In genomic region chr17:47888293-47888692, GRCh38 we compare ENCODE assay signal across 27 cellular contexts. TPM values are rescaled to one million over a fixed set of nuclear protein-coding genes. Genes with fewer than 3 reads are reported as not detected.
DNase-seq lines count a peak whose midpoint lies in the region; ATAC-seq, FAIRE-seq and TF ChIP-seq lines count a peak whose summit lies in the region.
"Had no signal": no experiment of that assay in that cellular context is flagged by ENCODE, and none has a peak within 500 bp of the region (broad histone marks: within the 10 kb centered on the region; RNA-seq: fewer than 3 reads in every experiment).

No MANE protein-coding gene starts in this region.

- no peak for TF ChIP-seq POLR2A in A549 (IDR thresholded peaks at IDR 0.05; ENCODE audit: low read length)
- no peak for TF ChIP-seq POLR2A in K562 (conservative IDR thresholded peaks at IDR 0.05)
- TF ChIP-seq POLR2A in GM18505 (IDR thresholded peaks at IDR 0.05; ENCODE audit: borderline replicate concordance, extremely low read depth, insufficient read depth, insufficient read length) = no peak

- intact Hi-C loops in K562 (cut with micrococcal nuclease) = no loop called here

- H4K8ac ChIP-seq in trophoblast cell (ENCODE audit: low read depth, low read length) = no peak overlapping the region

- no peak overlapping the region for H2BK5ac ChIP-seq in trophoblast cell (ENCODE audit: low read depth, low read length, poor library complexity)

- no peak overlapping the region for H2BK120ac ChIP-seq in trophoblast cell (ENCODE audit: insufficient read depth, low read length, poor library complexity)

- FAIRE-seq in A549 (lab: Jason Lieb, UNC) (no peak), K562 (lab: Jason Lieb, UNC) (peak; percentile 72)
- FAIRE-seq: D721Med, GM18507 had no signal

- H3K4me1 ChIP-seq in A549 = peaks cover 13% of the 10 kb centered on the region; the same call in 2 of the 3 replicates
- peaks cover 15 to 21% of the 10 kb centered on the region in 2 experiments; a peak in 4 of 5 replicates for H3K4me1 ChIP-seq in K562 (replicated peaks in 1 of 2; ENCODE audit: control insufficient read depth in 2 of 2, insufficient read depth in 2 of 2, low read length in 2 of 2)
- H3K4me1 ChIP-seq in trophoblast cell (ENCODE audit: control insufficient read depth in 1 of 2, insufficient read depth in 2 of 2, low read length in 2 of 2) = peaks cover 23% of the 10 kb centered on the region in 2 experiments

- DNase-seq in A549 (ENCODE audit: low read depth in 1 of 2, low spot score in 1 of 2) (no peak), EH (ENCODE audit: low read depth) (peak; percentile 29), K562 (ENCODE audit: extremely low read depth in 1 of 4, low spot score in 3 of 4) (no peak), trophoblast cell (peak in 1 of 2 donors; percentile 19), NCI-H1105 (lab: John Stamatoyannopoulos, UW) (no peak), NCI-H2081 treated with DMSO at 0.1 percent for 48 hours (lab: John Stamatoyannopoulos, UW) (no peak)
- DNase-seq: CD4-positive, alpha-beta T cell; GM23248; H7; HFFc6; KG1; MM.1S; NCI-H1694; NCI-H2029 treated with DMSO at 0.1 percent for 48 hours; NCI-H2171 treated with DMSO at 0.1 percent for 48 hours; NCI-H446; NCI-H524 treated with DMSO at 0.1 percent for 48 hours; NCI-H82; SHP77; T-cell had no signal

- TF ChIP-seq CTCF in A549 (IDR thresholded peaks at IDR 0.05) (no peak), K562 (IDR thresholded peaks at IDR 0.05 in 2 of 3, conservative IDR thresholded peaks at IDR 0.05 in 1 of 3; ENCODE audit: insufficient read depth in 2 of 3, low read depth in 1 of 3, low read length in 3 of 3) (no peak)

- no peak for TF ChIP-seq RAD21 in A549 (conservative IDR thresholded peaks at IDR 0.05 in 1 of 2, IDR thresholded peaks at IDR 0.05 in 1 of 2)
- no peak for TF ChIP-seq RAD21 in K562 (CRISPR knock-in tag; conservative IDR thresholded peaks at IDR 0.05 in 1 of 2, IDR thresholded peaks at IDR 0.05 in 1 of 2)

- no peak overlapping the region for H3K4ac ChIP-seq in trophoblast cell (ENCODE audit: low read depth, low read length)

- no peaks in the 10 kb centered on the region; a peak in 1 of 5 replicates for H3K27me3 ChIP-seq in K562 (ENCODE audit: control insufficient read depth in 2 of 2, insufficient read depth in 2 of 2, low read length in 2 of 2)
- no peaks in the 10 kb centered on the region for H3K27me3 ChIP-seq in trophoblast cell (ENCODE audit: insufficient read depth, low read length)
- H3K27me3 ChIP-seq: BLaER1 treated with 17β-estradiol and CSF1 and Interleukin-3, amounts not matched to agents 10 nM and 100 nM had no signal

- no peaks in the 10 kb centered on the region for H3K79me2 ChIP-seq in K562 (ENCODE audit: control insufficient read depth, insufficient read depth, low read length)
- H3K79me2 ChIP-seq in trophoblast cell (ENCODE audit: control insufficient read depth, insufficient read depth, low read length, poor library complexity) = peaks cover 7% of the 10 kb centered on the region

- no peak overlapping the region for H4K91ac ChIP-seq in trophoblast cell (ENCODE audit: low read depth, low read length)

- H2BK12ac ChIP-seq in trophoblast cell (ENCODE audit: low read length) = no peak overlapping the region

- no peak for ATAC-seq in A549
- ATAC-seq in K562 = no peak
- ATAC-seq in GM18505 (IDR thresholded peaks at IDR 0.05; ENCODE audit: unreplicated experiment) = no peak
- ATAC-seq: Panc1, T-cell had no signal

- H3K14ac ChIP-seq in trophoblast cell (ENCODE audit: low read length) = no peak overlapping the region

- no TSS peak for BruUV-seq in K562 (replicated peaks; lab: Mats Ljungman, UMichigan)

- H4K20me1 ChIP-seq in K562 (replicated peaks; ENCODE audit: control insufficient read depth, insufficient read depth, low read length) = no peaks in the 10 kb centered on the region
- H4K20me1 ChIP-seq: BLaER1 treated with 17β-estradiol and CSF1 and Interleukin-3, amounts not matched to agents 10 nM and 100 nM had no signal

- H3K4me3 ChIP-seq in A549 (no peak overlapping the region), K562 (no peak overlapping the region), trophoblast cell (ENCODE audit: low read depth, low read length) (no peak overlapping the region)
- H3K4me3 ChIP-seq: BLaER1 treated with 17β-estradiol and CSF1 and Interleukin-3, amounts not matched to agents 10 nM and 100 nM; GM23248 had no signal

- in situ Hi-C loops in K562 (cut with MboI) = no loop called here

- H3K9ac ChIP-seq in K562 (ENCODE audit: insufficient read depth in 1 of 2, low read depth in 2 of 2, low read length in 2 of 2) (0 out of 4 replicates have a peak overlapping the region, but pooled peaks of 1 of the 2 experiments have one; percentile 61), trophoblast cell (ENCODE audit: low read length) (no peak overlapping the region)
- H3K9ac ChIP-seq: BLaER1 treated with 17β-estradiol and CSF1 and Interleukin-3, amounts not matched to agents 10 nM and 100 nM; GM23248 had no signal

- H3K18ac ChIP-seq in trophoblast cell (ENCODE audit: low read length) = no peak overlapping the region

- peaks cover 20% of the 10 kb centered on the region for H3K79me1 ChIP-seq in trophoblast cell (ENCODE audit: low read length)

- H3K36me3 ChIP-seq in K562 (ENCODE audit: control insufficient read depth, insufficient read depth, low read length) (no peaks in the 10 kb centered on the region), trophoblast cell (ENCODE audit: control insufficient read depth in 1 of 2, insufficient read depth in 2 of 2, low read length in 2 of 2) (no peaks in the 10 kb centered on the region)
- H3K36me3 ChIP-seq: BLaER1 treated with 17β-estradiol and CSF1 and Interleukin-3, amounts not matched to agents 10 nM and 100 nM had no signal

- H3K27ac ChIP-seq in A549 (no peak overlapping the region), K562 (ENCODE audit: extremely low read depth, low read depth, low read length) (no peak overlapping the region), trophoblast cell (ENCODE audit: low read depth, low read length) (peak overlapping the region; percentile 14)
- H3K27ac ChIP-seq: BLaER1 treated with 17β-estradiol and CSF1 and Interleukin-3, amounts not matched to agents 10 nM and 100 nM; GM23248; RWPE1 had no signal

- POLR2A ChIA-PET in A549 (lab: Yijun Ruan, JAX) = interaction anchor here (1.9 kb wide), 1 partner anchor 57 kb away, joined by 9 read pairs; the partner anchor contains the start of genes LRRC46 and MRPL10
- POLR2A ChIA-PET in K562 (lab: Yijun Ruan, JAX) = interaction anchor here (0.6 to 1.0 kb wide), 3 partner anchors 9 to 32 kb away, joined by 3 to 4 read pairs (median 3); no protein-coding TSS in a partner anchor

- WGBS in A549 (ENCODE audit: missing lambda C conversion rate) = 70% methylated on average over 6 of the region's 6 CpGs
- 48% methylated on average over 6 of the region's 6 CpGs for WGBS in K562 (ENCODE audit: insufficient coverage, low coverage, missing lambda C conversion rate)
- WGBS in trophoblast cell (ENCODE audit: extremely low coverage, insufficient coverage, insufficient read length) = no CpG with 5 or more reads among the region's 6 CpGs

- no peak overlapping the region for H2AK5ac ChIP-seq in trophoblast cell (ENCODE audit: low read length)

- H3K9me1 ChIP-seq in K562 (ENCODE audit: control insufficient read depth, insufficient read depth, low read length) = no peaks in the 10 kb centered on the region

- TF ChIP-seq EP300 in A549 (IDR thresholded peaks at IDR 0.05) (no peak), K562 (IDR thresholded peaks at IDR 0.05; ENCODE audit: low read length) (no peak)

- no peaks in the 10 kb centered on the region for H3K9me3 ChIP-seq in A549
- H3K9me3 ChIP-seq in K562 (replicated peaks; ENCODE audit: control insufficient read depth, insufficient read depth, low read depth, low read length) = no peaks in the 10 kb centered on the region
- no peaks in the 10 kb centered on the region for H3K9me3 ChIP-seq in trophoblast cell (ENCODE audit: insufficient read depth, low read depth, low read length)
- H3K9me3 ChIP-seq: BLaER1 treated with 17β-estradiol and CSF1 and Interleukin-3, amounts not matched to agents 10 nM and 100 nM had no signal

- CTCF ChIA-PET in A549 (lab: Yijun Ruan, JAX) (interaction anchor here (1.0 to 18.8 kb wide), 7 partner anchors 11 to 189 kb away, joined by 3 to 1860 read pairs (median 87); partner anchors contain the start of genes CDK5RAP3, LRRC46, MRPL10 and SCRN2), K562 (lab: Yijun Ruan, JAX; ENCODE audit: low intra/inter-chr PET ratio) (interaction anchor here (1.4 to 6.1 kb wide), 2 partner anchors 10 to 45 kb away, joined by 3 to 171 read pairs; partner anchors contain the start of gene SCRN2)

- H3K4me2 ChIP-seq in A549 (no peak overlapping the region), K562 (ENCODE audit: insufficient read depth, low read length) (no peak overlapping the region), trophoblast cell (ENCODE audit: low read length) (no peak overlapping the region)

- no peak overlapping the region for H4K12ac ChIP-seq in trophoblast cell (ENCODE audit: low read depth, low read length)

- no peak overlapping the region for H3K23ac ChIP-seq in trophoblast cell (ENCODE audit: low read length)

- no peak overlapping the region; the same call in 1 of the 2 replicates for H2AFZ ChIP-seq in K562 (ENCODE audit: low read depth, low read length)
- H2AFZ ChIP-seq in trophoblast cell (ENCODE audit: insufficient read depth, low read length, poor library complexity) = no peak overlapping the region
- H2AFZ ChIP-seq: GM23248 had no signal

RNA-seq across cellular contexts. Expression of gene SP2, which starts 7.7 kb away (rescaled TPM):
- polyA plus RNA-seq in A549 (2011; rRNA removed) = 6.2 and 8.0 TPM in 2 replicates
- polyA plus RNA-seq in A549 (2012; cell fraction: cytosol; rRNA removed) = 13.9 and 19.3 TPM in 2 replicates
- 16.8 and 18.2 TPM in 2 replicates for polyA plus RNA-seq in A549 (2012; cell fraction: nucleus; rRNA removed)
- 10.5 to 13.4 TPM (median 11.6 TPM) in 3 replicates for polyA plus RNA-seq in A549 (2017; fragmentation: RNase III; extraction: RNeasy Plus Mini Kit Qiagen cat#74134 plus additional on column Dnase treatment)
- 4.5 and 6.0 TPM in 2 replicates for polyA minus RNA-seq in A549 (2011; rRNA and poly(A)+ RNA removed)
- 7.1 and 12.2 TPM in 2 replicates for total RNA-seq in K562 (2011; cell fraction: chromatin; rRNA removed; ENCODE audit: low replicate concordance)
- total RNA-seq in K562 (2011; cell fraction: nucleolus; rRNA removed) = 3.4 and 3.7 TPM in 2 replicates
- 4.2 and 9.5 TPM in 2 replicates for total RNA-seq in K562 (2011; cell fraction: nucleoplasm; rRNA removed)
- total RNA-seq in K562 (2014; rRNA removed) = 2.1 and 2.8 TPM in 2 replicates
- 1.5 and 2.3 TPM in 2 replicates for total RNA-seq in K562 (2014; rRNA removed; fragmentation: Illumina TruSeq; extraction: Trizol)
- 1.4 and 1.5 TPM in 2 replicates for total RNA-seq in K562 (2015; rRNA removed; fragmentation: Illumina TruSeq; extraction: Trizol)
- 15.9 and 17.4 TPM in 2 replicates for total RNA-seq in K562 (2021)
- 2.3 and 5.0 TPM in 2 replicates for polyA plus RNA-seq in K562 (2011; rRNA removed)
- polyA plus RNA-seq in K562 (2011; cell fraction: cytosol; rRNA removed) = 2.4 and 4.0 TPM in 2 replicates
- polyA plus RNA-seq in K562 (2011; cell fraction: nucleus; rRNA removed) = 7.3 and 11.1 TPM in 2 replicates
- 21.1 and 27.4 TPM in 2 replicates for polyA plus RNA-seq in K562 (2012)
- polyA plus RNA-seq in K562 (2014; fragmentation: Illumina TruSeq; extraction: Trizol) = 19.1 and 22.3 TPM in 2 replicates
- under 1 TPM; 0.77 to 0.88 TPM for polyA plus RNA-seq in K562 (2014; fragmentation: Nextera tagmentation; extraction: Ambion mirVana)
- 6.1 and 6.5 TPM in 2 replicates for polyA plus RNA-seq in K562 (2014; rRNA removed)
- polyA minus RNA-seq in K562 (2011; rRNA and poly(A)+ RNA removed) = 1.8 and 2.7 TPM in 2 replicates
- polyA minus RNA-seq in K562 (2011; cell fraction: cytosol; rRNA and poly(A)+ RNA removed) = 5.8 and 6.6 TPM in 2 replicates
- 1.2 and 1.3 TPM in 2 replicates for polyA minus RNA-seq in K562 (2011; cell fraction: nucleus; rRNA and poly(A)+ RNA removed)
- 30.0 and 30.4 TPM in 2 replicates for polyA plus RNA-seq in trophoblast cell (2013)

RNA-seq across cellular contexts. Expression of gene SP6, which starts 37.3 kb away (rescaled TPM):
- 0.61 and 0.67 TPM in 2 replicates for polyA plus RNA-seq in A549 (2011; rRNA removed)
- 0.83 and 1.4 TPM in 2 replicates for polyA plus RNA-seq in A549 (2012; cell fraction: cytosol; rRNA removed)
- 1.8 and 2.6 TPM in 2 replicates for polyA plus RNA-seq in A549 (2012; cell fraction: nucleus; rRNA removed)
- polyA plus RNA-seq in A549 (2017; fragmentation: RNase III; extraction: RNeasy Plus Mini Kit Qiagen cat#74134 plus additional on column Dnase treatment) = 2.0 to 2.3 TPM (median 2.1 TPM) in 3 replicates
- 0.24 and 0.50 TPM in 2 replicates for polyA minus RNA-seq in A549 (2011; rRNA and poly(A)+ RNA removed)
- 4.1 and 13.9 TPM in 2 replicates for total RNA-seq in K562 (2011; cell fraction: chromatin; rRNA removed; ENCODE audit: low replicate concordance)
- 7.8 and 13.2 TPM in 2 replicates for total RNA-seq in K562 (2011; cell fraction: nucleolus; rRNA removed)
- 7.0 and 11.1 TPM in 2 replicates for total RNA-seq in K562 (2011; cell fraction: nucleoplasm; rRNA removed)
- total RNA-seq in K562 (2014; rRNA removed) = 2.2 TPM in 2 replicates
- total RNA-seq in K562 (2014; rRNA removed; fragmentation: Illumina TruSeq; extraction: Trizol) = 1.6 and 2.0 TPM in 2 replicates
- 1.1 TPM in 2 replicates for total RNA-seq in K562 (2015; rRNA removed; fragmentation: Illumina TruSeq; extraction: Trizol)
- 6.9 and 7.9 TPM in 2 replicates for total RNA-seq in K562 (2021)
- 5.2 and 5.5 TPM in 2 replicates for polyA plus RNA-seq in K562 (2011; rRNA removed)
- 4.0 and 12.5 TPM in 2 replicates for polyA plus RNA-seq in K562 (2011; cell fraction: cytosol; rRNA removed)
- 9.0 and 21.6 TPM in 2 replicates for polyA plus RNA-seq in K562 (2011; cell fraction: nucleus; rRNA removed)
- polyA plus RNA-seq in K562 (2012) = 9.4 and 10.4 TPM in 2 replicates
- 2.9 and 4.1 TPM in 2 replicates for polyA plus RNA-seq in K562 (2014; fragmentation: Illumina TruSeq; extraction: Trizol)
- under 1 TPM; 0.11 TPM for polyA plus RNA-seq in K562 (2014; fragmentation: Nextera tagmentation; extraction: Ambion mirVana)
- 4.6 and 4.7 TPM in 2 replicates for polyA plus RNA-seq in K562 (2014; rRNA removed)
- 3.1 and 4.7 TPM in 2 replicates for polyA minus RNA-seq in K562 (2011; rRNA and poly(A)+ RNA removed)
- polyA minus RNA-seq in K562 (2011; cell fraction: cytosol; rRNA and poly(A)+ RNA removed) = 4.2 and 7.2 TPM in 2 replicates
- polyA minus RNA-seq in K562 (2011; cell fraction: nucleus; rRNA and poly(A)+ RNA removed) = 7.6 and 8.6 TPM in 2 replicates
- 209 and 234 TPM in 2 replicates for polyA plus RNA-seq in trophoblast cell (2013)
- total RNA-seq: GM23248 had no signal
- polyA plus RNA-seq: GM23248 had no signal

RNA-seq across cellular contexts. Expression of gene SCRN2, which starts 47.2 kb away (rescaled TPM):
- polyA plus RNA-seq in A549 (2011; rRNA removed) (20.7 and 25.8 TPM in 2 replicates), A549 (2017; fragmentation: RNase III; extraction: RNeasy Plus Mini Kit Qiagen cat#74134 plus additional on column Dnase treatment) (37.3 to 47.7 TPM (median 43.7 TPM) in 3 replicates), K562 (2011; rRNA removed) (19.3 and 32.0 TPM in 2 replicates), K562 (2014; fragmentation: Illumina TruSeq; extraction: Trizol) (13.6 and 20.9 TPM in 2 replicates), K562 (2014; fragmentation: Nextera tagmentation; extraction: Ambion mirVana) (1 to 10 TPM in 1 of 2 experiments, under 1 TPM in 1; 0.25 to 1.2 TPM), K562 (2014; rRNA removed) (31.9 and 32.9 TPM in 2 replicates)
- polyA plus RNA-seq in A549 (2012; cell fraction: cytosol; rRNA removed) = 52.9 and 61.8 TPM in 2 replicates
- polyA plus RNA-seq in A549 (2012; cell fraction: nucleus; rRNA removed) = 177 and 179 TPM in 2 replicates
- 20.0 and 22.6 TPM in 2 replicates for polyA minus RNA-seq in A549 (2011; rRNA and poly(A)+ RNA removed)
- 69.2 and 220 TPM in 2 replicates for total RNA-seq in K562 (2011; cell fraction: chromatin; rRNA removed; ENCODE audit: low replicate concordance)
- 148 and 158 TPM in 2 replicates for total RNA-seq in K562 (2011; cell fraction: nucleolus; rRNA removed)
- 96.5 and 102 TPM in 2 replicates for total RNA-seq in K562 (2011; cell fraction: nucleoplasm; rRNA removed)
- total RNA-seq in K562 (2014; rRNA removed) (23.2 and 29.9 TPM in 2 replicates), K562 (2014; rRNA removed; fragmentation: Illumina TruSeq; extraction: Trizol) (5.7 and 8.5 TPM in 2 replicates), K562 (2015; rRNA removed; fragmentation: Illumina TruSeq; extraction: Trizol) (11.8 and 13.7 TPM in 2 replicates), K562 (2021) (24.0 and 28.8 TPM in 2 replicates)
- polyA plus RNA-seq in K562 (2011; cell fraction: cytosol; rRNA removed) = 25.1 and 31.5 TPM in 2 replicates
- polyA plus RNA-seq in K562 (2011; cell fraction: nucleus; rRNA removed) = 364 and 377 TPM in 2 replicates
- 26.3 and 41.4 TPM in 2 replicates for polyA plus RNA-seq in K562 (2012)
- 10.1 and 10.3 TPM in 2 replicates for polyA minus RNA-seq in K562 (2011; rRNA and poly(A)+ RNA removed)
- polyA minus RNA-seq in K562 (2011; cell fraction: cytosol; rRNA and poly(A)+ RNA removed) = 6.3 and 8.0 TPM in 2 replicates
- 64.5 and 81.4 TPM in 2 replicates for polyA minus RNA-seq in K562 (2011; cell fraction: nucleus; rRNA and poly(A)+ RNA removed)
- 19.9 and 20.8 TPM in 2 replicates for polyA plus RNA-seq in trophoblast cell (2013)

RNA-seq across cellular contexts. Expression of gene PNPO, which starts 53.1 kb away (rescaled TPM):
- 40.8 and 43.4 TPM in 2 replicates for polyA plus RNA-seq in A549 (2011; rRNA removed)
- 23.8 and 27.6 TPM in 2 replicates for polyA plus RNA-seq in A549 (2012; cell fraction: cytosol; rRNA removed)
- 14.3 and 18.6 TPM in 2 replicates for polyA plus RNA-seq in A549 (2012; cell fraction: nucleus; rRNA removed)
- 28.7 to 29.8 TPM (median 29.5 TPM) in 3 replicates for polyA plus RNA-seq in A549 (2017; fragmentation: RNase III; extraction: RNeasy Plus Mini Kit Qiagen cat#74134 plus additional on column Dnase treatment)
- 80.8 and 86.2 TPM in 2 replicates for polyA minus RNA-seq in A549 (2011; rRNA and poly(A)+ RNA removed)
- 19.2 and 41.8 TPM in 2 replicates for total RNA-seq in K562 (2011; cell fraction: chromatin; rRNA removed; ENCODE audit: low replicate concordance)
- 21.8 and 24.3 TPM in 2 replicates for total RNA-seq in K562 (2011; cell fraction: nucleolus; rRNA removed)
- total RNA-seq in K562 (2011; cell fraction: nucleoplasm; rRNA removed) = 31.2 and 41.6 TPM in 2 replicates
- total RNA-seq in K562 (2014; rRNA removed) = 25.5 and 30.9 TPM in 2 replicates
- 27.4 and 27.7 TPM in 2 replicates for total RNA-seq in K562 (2014; rRNA removed; fragmentation: Illumina TruSeq; extraction: Trizol)
- total RNA-seq in K562 (2015; rRNA removed; fragmentation: Illumina TruSeq; extraction: Trizol) = 24.8 and 28.2 TPM in 2 replicates
- 39.0 and 41.5 TPM in 2 replicates for total RNA-seq in K562 (2021)
- 29.2 and 35.5 TPM in 2 replicates for polyA plus RNA-seq in K562 (2011; rRNA removed)
- 33.9 and 37.5 TPM in 2 replicates for polyA plus RNA-seq in K562 (2011; cell fraction: cytosol; rRNA removed)
- polyA plus RNA-seq in K562 (2011; cell fraction: nucleus; rRNA removed) = 16.9 and 17.6 TPM in 2 replicates
- polyA plus RNA-seq in K562 (2012) = 10.9 and 17.5 TPM in 2 replicates
- polyA plus RNA-seq in K562 (2014; fragmentation: Illumina TruSeq; extraction: Trizol) = 29.6 and 35.5 TPM in 2 replicates
- 10 to 100 TPM; 16.6 to 23.1 TPM for polyA plus RNA-seq in K562 (2014; fragmentation: Nextera tagmentation; extraction: Ambion mirVana)
- polyA plus RNA-seq in K562 (2014; rRNA removed) = 23.4 and 24.9 TPM in 2 replicates
- 35.4 and 48.7 TPM in 2 replicates for polyA minus RNA-seq in K562 (2011; rRNA and poly(A)+ RNA removed)
- polyA minus RNA-seq in K562 (2011; cell fraction: cytosol; rRNA and poly(A)+ RNA removed) = 21.9 and 29.9 TPM in 2 replicates
- 11.6 and 16.1 TPM in 2 replicates for polyA minus RNA-seq in K562 (2011; cell fraction: nucleus; rRNA and poly(A)+ RNA removed)
- 2.3 TPM in 2 replicates for polyA plus RNA-seq in trophoblast cell (2013)

RNA-seq across cellular contexts. Expression of gene LRRC46, which starts 56.8 kb away (rescaled TPM):
- 1.7 and 2.7 TPM in 2 replicates for polyA plus RNA-seq in A549 (2011; rRNA removed)
- 1.7 TPM in 2 replicates for polyA plus RNA-seq in A549 (2012; cell fraction: cytosol; rRNA removed)
- 3.8 and 5.1 TPM in 2 replicates for polyA plus RNA-seq in A549 (2012; cell fraction: nucleus; rRNA removed)
- 2.3 to 3.0 TPM (median 2.5 TPM) in 3 replicates for polyA plus RNA-seq in A549 (2017; fragmentation: RNase III; extraction: RNeasy Plus Mini Kit Qiagen cat#74134 plus additional on column Dnase treatment)
- 1.4 and 1.7 TPM in 2 replicates for polyA minus RNA-seq in A549 (2011; rRNA and poly(A)+ RNA removed)
- total RNA-seq in K562 (2011; cell fraction: chromatin; rRNA removed; ENCODE audit: low replicate concordance) = 1.0 and 1.1 TPM in 2 replicates
- total RNA-seq in K562 (2011; cell fraction: nucleolus; rRNA removed) = 0.50 and 0.66 TPM in 2 replicates
- total RNA-seq in K562 (2011; cell fraction: nucleoplasm; rRNA removed) = 1.1 TPM in 2 replicates
- total RNA-seq in K562 (2014; rRNA removed) = 0.37 TPM in 1 of 2 replicates, not detected in the other
- total RNA-seq in K562 (2014; rRNA removed; fragmentation: Illumina TruSeq; extraction: Trizol) = 0.22 and 0.40 TPM in 2 replicates
- 0.47 and 0.64 TPM in 2 replicates for total RNA-seq in K562 (2015; rRNA removed; fragmentation: Illumina TruSeq; extraction: Trizol)
- 0.73 and 1.0 TPM in 2 replicates for total RNA-seq in K562 (2021)
- polyA plus RNA-seq in K562 (2011; rRNA removed) = 0.59 and 0.72 TPM in 2 replicates
- polyA plus RNA-seq in K562 (2011; cell fraction: cytosol; rRNA removed) = 0.88 and 0.94 TPM in 2 replicates
- polyA plus RNA-seq in K562 (2011; cell fraction: nucleus; rRNA removed) = 1.5 and 2.2 TPM in 2 replicates
- polyA plus RNA-seq in K562 (2012) = 1.5 and 2.6 TPM in 2 replicates
- polyA plus RNA-seq in K562 (2014; fragmentation: Illumina TruSeq; extraction: Trizol) = 1.4 and 1.9 TPM in 2 replicates
- under 1 TPM; 0.39 TPM for polyA plus RNA-seq in K562 (2014; fragmentation: Nextera tagmentation; extraction: Ambion mirVana)
- 0.53 and 1.4 TPM in 2 replicates for polyA plus RNA-seq in K562 (2014; rRNA removed)
- polyA minus RNA-seq in K562 (2011; rRNA and poly(A)+ RNA removed) = 0.30 and 0.42 TPM in 2 replicates
- polyA minus RNA-seq in K562 (2011; cell fraction: cytosol; rRNA and poly(A)+ RNA removed) = not detected in 2 replicates
- 0.27 and 0.44 TPM in 2 replicates for polyA minus RNA-seq in K562 (2011; cell fraction: nucleus; rRNA and poly(A)+ RNA removed)
- polyA plus RNA-seq in trophoblast cell (2013) = 0.29 and 0.42 TPM in 2 replicates
- total RNA-seq: GM23248, SK-MEL-5 had no signal
